Comparison of ENCODE assay signal across 8 cellular contexts in genomic region chr10:50604823-50605222, GRCh38. TPM values are rescaled to one million over a fixed set of nuclear protein-coding genes. Genes with fewer than 3 reads are reported as not detected.
DNase-seq lines count a peak whose midpoint lies in the region; ATAC-seq and TF ChIP-seq lines count a peak whose summit lies in the region.

No MANE protein-coding gene starts in this region.

- H3K27ac ChIP-seq in CD8-positive, alpha-beta T cell (ENCODE audit: low read depth, low read length) = no peak overlapping the region
- H3K27ac ChIP-seq in dorsolateral prefrontal cortex = peak overlapping the region in 48 of 59 donors; percentile 2 to 74 (median 49)
- H3K27ac ChIP-seq in osteoblast (ENCODE audit: low read depth, low read length) = peak overlapping the region; percentile 38

- peaks cover 11% of the 10 kb centered on the region for H4K20me1 ChIP-seq in osteoblast (ENCODE audit: insufficient read depth, low read length)

- H3K36me3 ChIP-seq in CD8-positive, alpha-beta T cell (ENCODE audit: insufficient read depth, low read length) = no peaks in the 10 kb centered on the region
- no peaks in the 10 kb centered on the region for H3K36me3 ChIP-seq in osteoblast (ENCODE audit: insufficient read depth, low read length)

- peaks cover 31% of the 10 kb centered on the region for H3K4me1 ChIP-seq in CD8-positive, alpha-beta T cell (ENCODE audit: insufficient read depth, low read length)
- peaks cover 37% of the 10 kb centered on the region for H3K4me1 ChIP-seq in osteoblast (ENCODE audit: insufficient read depth, low read length)

- H3K4me3 Mint-ChIP-seq in CD8-positive, alpha-beta T cell = peak overlapping the region; percentile 23
- H3K4me3 Mint-ChIP-seq in activated CD4-positive, alpha-beta memory T cell treated with anti-CD3 and anti-CD28 coated beads for 36 hours = no peak overlapping the region

- intact Hi-C loops in CD8-positive, alpha-beta T cell (cut with DNase I, micrococcal nuclease) = loop anchor here in 1 of 2 experiments (10.0 kb wide), 1 partner anchor 50 kb away; no protein-coding TSS in a partner anchor
- intact Hi-C loops in dorsolateral prefrontal cortex (cut with DNase I) = no loop called here
- intact Hi-C loops in activated CD4-positive, alpha-beta memory T cell treated with anti-CD3 and anti-CD28 coated beads for 36 hours (cut with micrococcal nuclease) = no loop called here

- CTCF ChIA-PET in CD8-positive, alpha-beta T cell (lab: Charles Lee) = interaction anchor here (1.1 kb wide), 1 partner anchor 16 kb away, joined by 3 read pairs; no protein-coding TSS in a partner anchor
- CTCF ChIA-PET in activated CD4-positive, alpha-beta memory T cell treated with anti-CD3 and anti-CD28 coated beads for 36 hours (lab: Charles Lee) = interaction anchor here (0.7 kb wide), 2 partner anchors 9 to 15 kb away, joined by 3 read pairs; no protein-coding TSS in a partner anchor

- POLR2A ChIA-PET in CD8-positive, alpha-beta T cell (lab: Charles Lee) = interaction anchor here (0.8 kb wide), 2 partner anchors 16 to 121 kb away, joined by 3 to 4 read pairs; no protein-coding TSS in a partner anchor
- POLR2A ChIA-PET in activated CD4-positive, alpha-beta memory T cell treated with anti-CD3 and anti-CD28 coated beads for 36 hours (lab: Charles Lee) = interaction anchor here (1.1 kb wide), 1 partner anchor 28 kb away, joined by 3 read pairs; no protein-coding TSS in a partner anchor

- no peaks in the 10 kb centered on the region for H3K9me3 Mint-ChIP-seq in CD8-positive, alpha-beta T cell
- no peaks in the 10 kb centered on the region for H3K9me3 Mint-ChIP-seq in activated CD4-positive, alpha-beta memory T cell treated with anti-CD3 and anti-CD28 coated beads for 36 hours

- H3K4me3 ChIP-seq in CD8-positive, alpha-beta T cell (ENCODE audit: low read depth, low read length) = no peak overlapping the region
- H3K4me3 ChIP-seq in dorsolateral prefrontal cortex (peak overlapping the region in 4 of 59 donors; percentile 5 to 28 (median 14)), osteoblast (ENCODE audit: insufficient read depth, low read length) (no peak overlapping the region)

- H3K9me3 ChIP-seq in CD8-positive, alpha-beta T cell (ENCODE audit: low read length) = no peaks in the 10 kb centered on the region
- H3K9me3 ChIP-seq in osteoblast (ENCODE audit: low read depth, low read length) = no peaks in the 10 kb centered on the region

- peaks cover 2% of the 10 kb centered on the region for H3K36me3 Mint-ChIP-seq in CD8-positive, alpha-beta T cell
- no peaks in the 10 kb centered on the region for H3K36me3 Mint-ChIP-seq in activated CD4-positive, alpha-beta memory T cell treated with anti-CD3 and anti-CD28 coated beads for 36 hours

- no peaks in the 10 kb centered on the region for H3K27me3 ChIP-seq in CD8-positive, alpha-beta T cell (ENCODE audit: insufficient read depth, low read length)
- H3K27me3 ChIP-seq in dorsolateral prefrontal cortex (no peaks in the 10 kb centered on the region), osteoblast (ENCODE audit: insufficient read depth, low read length) (no peaks in the 10 kb centered on the region)

- TF ChIP-seq CTCF in CD8-positive, alpha-beta T cell (IDR thresholded peaks at IDR 0.05) = no peak
- no peak for TF ChIP-seq CTCF in dorsolateral prefrontal cortex (IDR thresholded peaks at IDR 0.05 in 54 of 56, conservative IDR thresholded peaks at IDR 0.05 in 2 of 56; ENCODE audit: low read depth in 1 of 56, partially characterized antibody in 56 of 56)
- TF ChIP-seq CTCF in osteoblast (IDR thresholded peaks at IDR 0.05; ENCODE audit: extremely low read depth, low read depth, low read length) = no peak
- TF ChIP-seq CTCF in GM10266 (IDR thresholded peaks at IDR 0.05; ENCODE audit: control insufficient read depth, insufficient read depth, low read depth, missing control alignments) = no peak

- no peak for ATAC-seq in CD8-positive, alpha-beta T cell
- no peak for ATAC-seq in GM18498 (IDR thresholded peaks at IDR 0.05; ENCODE audit: unreplicated experiment)

- H3K27ac Mint-ChIP-seq in CD8-positive, alpha-beta T cell = peak overlapping the region; percentile 62
- H3K27ac Mint-ChIP-seq in activated CD4-positive, alpha-beta memory T cell treated with anti-CD3 and anti-CD28 coated beads for 36 hours = no peak overlapping the region

- H3K27me3 Mint-ChIP-seq in CD8-positive, alpha-beta T cell (ENCODE audit: low read depth) = no peaks in the 10 kb centered on the region
- no peaks in the 10 kb centered on the region for H3K27me3 Mint-ChIP-seq in activated CD4-positive, alpha-beta memory T cell treated with anti-CD3 and anti-CD28 coated beads for 36 hours

- DNase-seq in CD8-positive, alpha-beta T cell = no peak
- DNase-seq in NCI-H226 (peak; percentile 41), dorsolateral prefrontal cortex (no peak), osteoblast (ENCODE audit: insufficient read length, low spot score, missing footprints) (no peak), GM10266 (ENCODE audit: extremely low spot score) (no peak), DMS153 (lab: John Stamatoyannopoulos, UW) (no peak)
- DNase-seq in activated CD4-positive, alpha-beta memory T cell treated with anti-CD3 and anti-CD28 coated beads for 36 hours = no peak

- peak overlapping the region; percentile 57 for H3K4me2 ChIP-seq in osteoblast (ENCODE audit: insufficient read depth, low read length)

- peaks cover 82% of the 10 kb centered on the region for H3K4me1 Mint-ChIP-seq in CD8-positive, alpha-beta T cell (ENCODE audit: low read depth)
- H3K4me1 Mint-ChIP-seq in activated CD4-positive, alpha-beta memory T cell treated with anti-CD3 and anti-CD28 coated beads for 36 hours (ENCODE audit: low read depth) = peaks cover 60% of the 10 kb centered on the region

- peaks cover 28% of the 10 kb centered on the region for H3K79me2 ChIP-seq in osteoblast (ENCODE audit: insufficient read depth, low read length)

- H2AFZ ChIP-seq in osteoblast (ENCODE audit: low read length) = no peak overlapping the region

RNA-seq across cellular contexts. Expression of gene SGMS1, which starts 18.9 kb away (rescaled TPM):
- 10 to 100 TPM; 17.0 to 19.9 TPM for total RNA-seq in CD8-positive, alpha-beta T cell
- total RNA-seq in dorsolateral prefrontal cortex (100 to 1,000 TPM in 1 of 120 experiments, 10 to 100 TPM in 119; 37.8 to 101 (median 59.4) TPM), osteoblast (60.4 and 68.0 TPM in 2 replicates)
- total RNA-seq in activated CD4-positive, alpha-beta memory T cell treated with anti-CD3 and anti-CD28 coated beads for 36 hours = 1 to 10 TPM; 6.8 to 7.2 TPM
